Comparison of ENCODE assay signal across 9 cellular contexts in genomic region chr17:62062313-62062712, GRCh38. TPM values are rescaled to one million over a fixed set of nuclear protein-coding genes. Genes with fewer than 3 reads are reported as not detected.
A peak's percentile ranks its signal among the peaks of the same experiment; 100 is the strongest.
DNase-seq lines count a peak whose midpoint lies in the region; ATAC-seq and TF ChIP-seq lines count a peak whose summit lies in the region.
"Had no signal": no experiment of that assay in that cellular context is flagged by ENCODE, and none has a peak within 500 bp of the region (broad histone marks: within the 10 kb centered on the region; RNA-seq: fewer than 3 reads in every experiment).

No MANE protein-coding gene starts in this region.

- peak overlapping the region; percentile 99 for H3K4me3 Mint-ChIP-seq in activated naive CD4-positive, alpha-beta T cell treated with anti-CD3 and anti-CD28 coated beads, Interleukin-2, amount 50 U/mL, for 24 hours
- H3K4me3 Mint-ChIP-seq in activated CD8-positive, alpha-beta T cell treated with anti-CD3 and anti-CD28 coated beads for 36 hours: peak overlapping the region; percentile 94
- H3K4me3 Mint-ChIP-seq in glutamatergic neuron (ENCODE audit: unreplicated experiment): peak overlapping the region; percentile 98

- CTCF ChIA-PET in activated CD8-positive, alpha-beta T cell treated with anti-CD3 and anti-CD28 coated beads for 36 hours (lab: Charles Lee): interaction anchor here (1.1 to 3.6 kb wide), 3 partner anchors 9 to 47 kb away, joined by 4 to 18 read pairs (median 8); no protein-coding TSS in a partner anchor

- no peaks in the 10 kb centered on the region for H3K27me3 Mint-ChIP-seq in activated naive CD4-positive, alpha-beta T cell treated with anti-CD3 and anti-CD28 coated beads, Interleukin-2, amount 50 U/mL, for 24 hours
- no peaks in the 10 kb centered on the region for H3K27me3 Mint-ChIP-seq in activated CD8-positive, alpha-beta T cell treated with anti-CD3 and anti-CD28 coated beads for 36 hours
- peaks cover 11% of the 10 kb centered on the region for H3K27me3 Mint-ChIP-seq in glutamatergic neuron (ENCODE audit: unreplicated experiment)

- intact Hi-C loops in activated CD8-positive, alpha-beta T cell treated with anti-CD3 and anti-CD28 coated beads for 36 hours (cut with micrococcal nuclease): no loop called here

- peaks cover 9% of the 10 kb centered on the region for H3K36me3 Mint-ChIP-seq in activated naive CD4-positive, alpha-beta T cell treated with anti-CD3 and anti-CD28 coated beads, Interleukin-2, amount 50 U/mL, for 24 hours
- H3K36me3 Mint-ChIP-seq in activated CD8-positive, alpha-beta T cell treated with anti-CD3 and anti-CD28 coated beads for 36 hours (ENCODE audit: low read depth): peaks cover 25% of the 10 kb centered on the region
- peaks cover 4% of the 10 kb centered on the region for H3K36me3 Mint-ChIP-seq in glutamatergic neuron (ENCODE audit: unreplicated experiment)

- peak overlapping the region; percentile 71 for H3K27ac Mint-ChIP-seq in activated naive CD4-positive, alpha-beta T cell treated with anti-CD3 and anti-CD28 coated beads, Interleukin-2, amount 50 U/mL, for 24 hours
- H3K27ac Mint-ChIP-seq in activated CD8-positive, alpha-beta T cell treated with anti-CD3 and anti-CD28 coated beads for 36 hours: peak overlapping the region; percentile 63
- H3K27ac Mint-ChIP-seq in glutamatergic neuron (ENCODE audit: unreplicated experiment): peak overlapping the region; percentile 31

- WGBS in thymus: 59% methylated on average over 1 of the region's 1 CpG

- H3K36me3 ChIP-seq in thymus (ENCODE audit: control insufficient read depth, insufficient read depth): no peaks in the 10 kb centered on the region

- no peaks in the 10 kb centered on the region for H3K9me3 ChIP-seq in thymus (ENCODE audit: control insufficient read depth)

- no peak for TF ChIP-seq CTCF in activated CD8-positive, alpha-beta T cell treated with anti-CD3 and anti-CD28 coated beads for 36 hours (IDR thresholded peaks at IDR 0.05)
- no peak for TF ChIP-seq CTCF in glutamatergic neuron (IDR thresholded peaks at IDR 0.05; ENCODE audit: partially characterized antibody, unreplicated experiment)

- no peak overlapping the region for H3K27ac ChIP-seq in thymus (ENCODE audit: low read depth)

- H3K27me3 ChIP-seq in thymus (ENCODE audit: control insufficient read depth, insufficient read depth): no peaks in the 10 kb centered on the region

- POLR2A ChIA-PET in activated CD8-positive, alpha-beta T cell treated with anti-CD3 and anti-CD28 coated beads for 36 hours (lab: Charles Lee): interaction anchor here (1.5 kb wide), 2 partner anchors 10 to 199 kb away, joined by 3 read pairs; partner anchors contain the start of gene BRIP1

- ATAC-seq in activated CD8-positive, alpha-beta T cell treated with anti-CD3 and anti-CD28 coated beads for 36 hours: no peak
- ATAC-seq in GM21447 (IDR thresholded peaks at IDR 0.05; ENCODE audit: unreplicated experiment) (no peak), GM21381 (IDR thresholded peaks at IDR 0.05; ENCODE audit: unreplicated experiment) (no peak)

- peaks cover 61% of the 10 kb centered on the region for H3K4me1 Mint-ChIP-seq in activated naive CD4-positive, alpha-beta T cell treated with anti-CD3 and anti-CD28 coated beads, Interleukin-2, amount 50 U/mL, for 24 hours
- peaks cover 43% of the 10 kb centered on the region for H3K4me1 Mint-ChIP-seq in activated CD8-positive, alpha-beta T cell treated with anti-CD3 and anti-CD28 coated beads for 36 hours (ENCODE audit: low read depth)
- H3K4me1 Mint-ChIP-seq in glutamatergic neuron (ENCODE audit: low read depth, unreplicated experiment): peaks cover 37% of the 10 kb centered on the region

- no peaks in the 10 kb centered on the region for H3K9me3 Mint-ChIP-seq in activated naive CD4-positive, alpha-beta T cell treated with anti-CD3 and anti-CD28 coated beads, Interleukin-2, amount 50 U/mL, for 24 hours
- H3K9me3 Mint-ChIP-seq in activated CD8-positive, alpha-beta T cell treated with anti-CD3 and anti-CD28 coated beads for 36 hours: no peaks in the 10 kb centered on the region
- H3K9me3 Mint-ChIP-seq in glutamatergic neuron (ENCODE audit: unreplicated experiment): peaks cover 13% of the 10 kb centered on the region

- H3K4me3 ChIP-seq in thymus (ENCODE audit: low read length): peak overlapping the region; percentile 47

- DNase-seq in activated naive CD4-positive, alpha-beta T cell treated with anti-CD3 and anti-CD28 coated beads, Interleukin-2, amount 50 U/mL, for 16 hours: no peak
- DNase-seq in activated CD8-positive, alpha-beta T cell treated with anti-CD3 and anti-CD28 coated beads for 36 hours: no peak
- no peak for DNase-seq in glutamatergic neuron
- no peak for DNase-seq in amniotic stem cell (lab: John Stamatoyannopoulos, UW)
- DNase-seq: stimulated activated naive CD4-positive, alpha-beta T cell had no signal

- H3K4me1 ChIP-seq in thymus (ENCODE audit: control insufficient read depth, insufficient read depth, low read length): peaks cover 6% of the 10 kb centered on the region

RNA-seq across cellular contexts. Expression of gene MED13, which starts 2.8 kb away (rescaled TPM):
- total RNA-seq in activated CD8-positive, alpha-beta T cell treated with anti-CD3 and anti-CD28 coated beads for 36 hours: 10 to 100 TPM; 36.2 to 36.4 TPM
- total RNA-seq in glutamatergic neuron (ENCODE audit: unreplicated experiment): 130 TPM
- polyA plus RNA-seq in thymus: 12.0 TPM
